Comparison of ENCODE assay signal across 20 cellular contexts in the genomic region with DNA sequence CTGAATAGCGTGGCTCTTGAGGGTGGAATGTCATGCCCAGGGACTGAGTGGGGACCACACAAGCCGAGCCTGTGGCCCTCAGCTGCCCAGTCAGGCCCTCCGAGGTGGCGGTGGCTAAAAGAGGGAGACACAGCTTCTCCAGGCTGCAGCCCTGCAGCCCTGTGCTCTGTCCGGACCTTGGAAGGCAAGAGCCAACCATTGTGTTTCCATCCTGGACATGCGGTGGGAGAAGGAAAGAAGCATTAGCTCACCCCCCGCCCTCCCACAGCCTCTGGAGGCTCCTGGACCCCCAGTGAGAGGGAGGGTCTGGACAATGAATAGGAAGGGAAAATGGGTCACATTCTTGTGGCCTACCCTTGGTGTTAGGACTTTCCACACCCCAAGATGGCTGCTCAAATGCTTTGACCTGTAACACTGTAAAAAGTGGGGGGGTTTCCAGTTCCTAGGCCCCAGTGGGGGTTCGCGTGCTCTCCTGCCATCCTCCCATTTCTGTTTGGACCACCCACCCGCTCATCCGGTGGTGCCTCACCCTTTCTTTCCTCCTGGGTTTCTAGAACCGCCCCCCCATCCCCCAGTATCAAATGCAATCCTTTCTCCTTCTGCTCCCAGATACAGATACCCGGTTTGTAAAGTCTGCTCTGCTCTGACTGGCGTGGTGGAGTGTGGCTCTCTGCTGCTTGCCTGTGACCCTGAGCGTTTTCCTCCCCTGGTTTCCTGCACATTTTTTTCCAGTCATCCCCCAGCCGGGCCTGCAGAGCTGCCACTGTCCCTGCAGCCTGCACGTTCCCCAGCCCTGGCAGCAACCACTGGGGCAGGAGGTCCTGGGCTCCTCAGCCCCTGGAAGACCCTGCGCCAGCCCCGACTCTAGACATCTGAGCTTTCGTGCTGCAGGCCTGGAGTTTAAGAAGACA. TPM values are rescaled to one million over a fixed set of nuclear protein-coding genes. Genes with fewer than 3 reads are reported as not detected.
DNase-seq lines count a peak whose midpoint lies in the region; ATAC-seq, FAIRE-seq and TF ChIP-seq lines count a peak whose summit lies in the region.
"Had no signal": no experiment of that assay in that cellular context is flagged by ENCODE, and none has a peak within 500 bp of the region (broad histone marks: within the 10 kb centered on the region; RNA-seq: fewer than 3 reads in every experiment).

No MANE protein-coding gene starts in this region.

- no peaks in the 10 kb centered on the region for H3K79me1 ChIP-seq in H1 (ENCODE audit: low read depth, low read length)

- TF ChIP-seq RAD21 in H1 (IDR thresholded peaks at IDR 0.05 in 1 of 2, conservative IDR thresholded peaks at IDR 0.05 in 1 of 2; ENCODE audit: low read depth in 2 of 2, low read length in 2 of 2), result no peak

- H3K36me3 ChIP-seq in NT2/D1 (ENCODE audit: insufficient read depth, insufficient read length, low read length) (no peaks in the 10 kb centered on the region), H1 (ENCODE audit: control insufficient read depth in 2 of 4, insufficient read depth in 4 of 4, low read length in 3 of 4) (no peaks in the 10 kb centered on the region)

- no peak overlapping the region for H3K4ac ChIP-seq in H1 (replicated peaks; ENCODE audit: insufficient read length, low read depth, low read length)

- no peak overlapping the region for H3K27ac ChIP-seq in H1 (ENCODE audit: low read depth, low read length)

- H3K9me3 ChIP-seq in NT2/D1 (ENCODE audit: insufficient read depth, low read length), result no peaks in the 10 kb centered on the region
- H3K9me3 ChIP-seq in H1 (ENCODE audit: insufficient read depth in 2 of 2, low read depth in 1 of 2, low read length in 1 of 2), result no peaks in the 10 kb centered on the region
- H3K9me3 ChIP-seq: Caco-2 had no signal

- H3K23ac ChIP-seq in H1 (ENCODE audit: insufficient read length), result no peak overlapping the region

- no peaks in the 10 kb centered on the region for H3K9me3 Mint-ChIP-seq in nephron
- H3K9me3 Mint-ChIP-seq in stimulated activated naive B cell treated with anti-CD40 and anti-IgM and Interleukin-4, amounts not matched to agents 10 μg/mL and 1 μg/mL and 100 μg/mL, for 72 hours, result no peaks in the 10 kb centered on the region
- H3K9me3 Mint-ChIP-seq in activated naive CD8-positive, alpha-beta T cell treated with anti-CD3 and anti-CD28 coated beads for 36 hours, result no peaks in the 10 kb centered on the region

- H4K20me1 ChIP-seq in H1 (replicated peaks in 1 of 2; ENCODE audit: control insufficient read depth in 1 of 2, insufficient read depth in 2 of 2, low read length in 2 of 2), result no peaks in the 10 kb centered on the region

- no peak for ATAC-seq in stimulated activated naive B cell treated with anti-CD40 and anti-IgM and Interleukin-4, amounts not matched to agents 10 μg/mL and 1 μg/mL and 100 μg/mL, for 72 hours (replicated peaks)
- ATAC-seq in GM19452 (IDR thresholded peaks at IDR 0.05; ENCODE audit: unreplicated experiment), result no peak
- ATAC-seq: Right ventricle myocardium inferior had no signal

- H3K4me1 ChIP-seq in NT2/D1 (ENCODE audit: insufficient read depth, insufficient read length) (peaks cover 28% of the 10 kb centered on the region), H1 (replicated peaks in 1 of 4; ENCODE audit: control insufficient read depth in 3 of 4, insufficient read depth in 4 of 4, low read length in 3 of 4) (peaks cover 0 to 11% (median 2%) of the 10 kb centered on the region in 4 experiments; a peak in 3 of 7 replicates)

- no peak overlapping the region; the same call in 1 of the 2 replicates for H2AK5ac ChIP-seq in H1 (ENCODE audit: low read depth, low read length)

- no peak for TF ChIP-seq CTCF in H1 (IDR thresholded peaks at IDR 0.05; ENCODE audit: control extremely low read depth in 1 of 3, insufficient read depth in 1 of 3, low read depth in 1 of 3, low read length in 3 of 3)
- TF ChIP-seq CTCF in nephron (IDR thresholded peaks at IDR 0.05; ENCODE audit: unreplicated experiment in 3 of 3), result no peak

- peaks cover 7% of the 10 kb centered on the region for H3K27me3 Mint-ChIP-seq in nephron (ENCODE audit: low read depth)
- H3K27me3 Mint-ChIP-seq in stimulated activated naive B cell treated with anti-CD40 and anti-IgM and Interleukin-4, amounts not matched to agents 10 μg/mL and 1 μg/mL and 100 μg/mL, for 72 hours, result peaks cover 12 to 16% of the 10 kb centered on the region in 2 donors
- H3K27me3 Mint-ChIP-seq in activated naive CD8-positive, alpha-beta T cell treated with anti-CD3 and anti-CD28 coated beads for 36 hours, result peaks cover 8% of the 10 kb centered on the region

- no peak overlapping the region for H3K56ac ChIP-seq in H1 (replicated peaks; ENCODE audit: insufficient read length, low read depth, low read length)

- no peak overlapping the region for H4K5ac ChIP-seq in H1 (ENCODE audit: insufficient read length, low read depth, low read length)

- no peak for FAIRE-seq in H1 (lab: Jason Lieb, UNC)
- FAIRE-seq: GM18507 had no signal

- H3K36me3 Mint-ChIP-seq in nephron (ENCODE audit: low read depth), result no peaks in the 10 kb centered on the region
- H3K36me3 Mint-ChIP-seq in stimulated activated naive B cell treated with anti-CD40 and anti-IgM and Interleukin-4, amounts not matched to agents 10 μg/mL and 1 μg/mL and 100 μg/mL, for 72 hours, result no peaks in the 10 kb centered on the region
- no peaks in the 10 kb centered on the region for H3K36me3 Mint-ChIP-seq in activated naive CD8-positive, alpha-beta T cell treated with anti-CD3 and anti-CD28 coated beads for 36 hours

- peak overlapping the region; percentile 48; the same call in 1 of the 2 replicates for H3K18ac ChIP-seq in H1 (ENCODE audit: extremely low read depth, low read length)

- no peaks in the 10 kb centered on the region for H3K23me2 ChIP-seq in H1 (ENCODE audit: low read depth, low read length)

- peak overlapping the region; percentile 95; the same call in 1 of the 2 replicates for H2BK20ac ChIP-seq in H1 (ENCODE audit: low read length)

- H3K4me2 ChIP-seq in H1 (ENCODE audit: insufficient read depth in 1 of 2, low read depth in 2 of 2, low read length in 2 of 2), result no peak overlapping the region

- DNase-seq in NT2/D1 (ENCODE audit: low read depth, low spot score) (no peak), H1 (ENCODE audit: low read depth in 1 of 2, low spot score in 2 of 2) (no peak), OCI-M2 (lab: John Stamatoyannopoulos, UW; ENCODE audit: unreplicated experiment) (no peak), NCI-H1436 treated with DMSO at 0.1 percent for 48 hours (lab: John Stamatoyannopoulos, UW) (no peak)
- DNase-seq in stimulated activated naive B cell treated with anti-CD40 and anti-IgM and Interleukin-4, amounts not matched to agents 10 μg/mL and 1 μg/mL and 100 μg/mL, for 72 hours, result no peak
- no peak for DNase-seq in activated naive CD8-positive, alpha-beta T cell treated with anti-CD3 and anti-CD28 coated beads for 36 hours
- DNase-seq: Caco-2; DMS53; HCEC 1CT; KG1; NCI-H1092; NCI-H1694; NCI-H2107; NCI-H226; NCI-H526 treated with DMSO at 0.1 percent for 48 hours; NK-92 treated with Interleukin-12 subunit alpha and Interleukin-12 subunit beta, amount 100 ng/mL, for 24 hours had no signal

- no peak for TF ChIP-seq EP300 in H1 (IDR thresholded peaks at IDR 0.05; ENCODE audit: borderline replicate concordance in 1 of 2, low read depth in 2 of 2, low read length in 2 of 2)

- H3K4me3 ChIP-seq in NT2/D1 (ENCODE audit: insufficient read length, low read depth) (no peak overlapping the region), H1 (ENCODE audit: extremely low read depth in 1 of 4, insufficient read depth in 2 of 4, low read depth in 3 of 4, low read length in 4 of 4) (no peak overlapping the region)

- peaks cover 46% of the 10 kb centered on the region for H3K4me1 Mint-ChIP-seq in nephron
- peaks cover 5 to 14% of the 10 kb centered on the region in 2 donors for H3K4me1 Mint-ChIP-seq in stimulated activated naive B cell treated with anti-CD40 and anti-IgM and Interleukin-4, amounts not matched to agents 10 μg/mL and 1 μg/mL and 100 μg/mL, for 72 hours
- no peaks in the 10 kb centered on the region for H3K4me1 Mint-ChIP-seq in activated naive CD8-positive, alpha-beta T cell treated with anti-CD3 and anti-CD28 coated beads for 36 hours

- H3K27me3 ChIP-seq in NT2/D1 (ENCODE audit: insufficient read depth, insufficient read length), result no peaks in the 10 kb centered on the region
- peaks cover 0 to 2% (median 0%) of the 10 kb centered on the region in 4 experiments; a peak in 1 of 7 replicates for H3K27me3 ChIP-seq in H1 (replicated peaks in 1 of 4; ENCODE audit: control insufficient read depth in 3 of 4, extremely low read depth in 1 of 4, insufficient read depth in 3 of 4, low read length in 3 of 4)

- H2BK12ac ChIP-seq in H1 (ENCODE audit: low read depth, low read length), result no peak overlapping the region

- no peak overlapping the region for H3K4me3 Mint-ChIP-seq in nephron
- H3K4me3 Mint-ChIP-seq in stimulated activated naive B cell treated with anti-CD40 and anti-IgM and Interleukin-4, amounts not matched to agents 10 μg/mL and 1 μg/mL and 100 μg/mL, for 72 hours, result no peak overlapping the region
- H3K4me3 Mint-ChIP-seq in activated naive CD8-positive, alpha-beta T cell treated with anti-CD3 and anti-CD28 coated beads for 36 hours, result no peak overlapping the region

- H3K27ac Mint-ChIP-seq in nephron, result peak overlapping the region; percentile 71 to 87 (median 78)
- peak overlapping the region; percentile 2 for H3K27ac Mint-ChIP-seq in stimulated activated naive B cell treated with anti-CD40 and anti-IgM and Interleukin-4, amounts not matched to agents 10 μg/mL and 1 μg/mL and 100 μg/mL, for 72 hours
- no peak overlapping the region for H3K27ac Mint-ChIP-seq in activated naive CD8-positive, alpha-beta T cell treated with anti-CD3 and anti-CD28 coated beads for 36 hours

- H3K9ac ChIP-seq in NT2/D1 (ENCODE audit: insufficient read length, low read depth), result peak overlapping the region; percentile 15
- no peak overlapping the region for H3K9ac ChIP-seq in H1 (replicated peaks in 1 of 4; ENCODE audit: extremely low read depth in 1 of 4, low read depth in 3 of 4, low read length in 3 of 4)

- 89% methylated on average over 20 of the region's 20 CpGs; no CpG with 5 or more reads in 1 of the 2 experiments for WGBS in H1 (ENCODE audit: extremely low coverage in 1 of 2, insufficient coverage in 1 of 2, insufficient read length in 1 of 2, insufficient replicate concordance in 2 of 2, low coverage in 1 of 2, low lambda C conversion rate in 2 of 2, missing lambda C conversion rate in 1 of 2), 2 experiments

- H2BK5ac ChIP-seq in H1 (ENCODE audit: low read depth, low read length), result no peak overlapping the region; the same call in 1 of the 2 replicates

- H4K91ac ChIP-seq in H1 (replicated peaks; ENCODE audit: insufficient read length, low read length), result no peak overlapping the region

- no peak overlapping the region for H2BK120ac ChIP-seq in H1 (replicated peaks; ENCODE audit: low read depth, low read length)

- POLR2A ChIA-PET in H1 (lab: Charles Lee; ENCODE audit: partially characterized antibody), result interaction anchor here (1.7 to 2.7 kb wide), 2 partner anchors 27 to 35 kb away, joined by 4 to 10 read pairs; no protein-coding TSS in a partner anchor

- no peak overlapping the region for H3K14ac ChIP-seq in H1 (ENCODE audit: insufficient read length)

- H3K79me2 ChIP-seq in H1 (ENCODE audit: control insufficient read depth in 1 of 2, insufficient read depth in 2 of 2, low read length in 2 of 2), result no peaks in the 10 kb centered on the region

- H2AFZ ChIP-seq in H1 (ENCODE audit: low read length), result 0 out of 2 replicates have a peak overlapping the region, but pooled peaks have one; percentile 36

- no peak for TF ChIP-seq POLR2A in H1 (IDR thresholded peaks at IDR 0.05; ENCODE audit: control extremely low read depth in 1 of 2, low read depth in 2 of 2, low read length in 2 of 2)

- CTCF ChIA-PET in H1 (lab: Charles Lee; ENCODE audit: partially characterized antibody), result interaction anchor here (0.8 to 1.7 kb wide), 5 partner anchors 8 to 29 kb away, joined by 3 to 5 read pairs (median 4); no protein-coding TSS in a partner anchor

- H4K8ac ChIP-seq in H1 (ENCODE audit: extremely low read depth, insufficient read depth, low read length), result no peak overlapping the region

- H2BK15ac ChIP-seq in H1 (ENCODE audit: low read length), result 0 out of 2 replicates have a peak overlapping the region, but pooled peaks have one; percentile 25

RNA-seq across cellular contexts. Expression of a gene that starts 36.3 kb away (rescaled TPM):
- 13.8 and 15.5 TPM in 2 replicates for total RNA-seq in H1 (2021; fragmentation: NEBNext Ultra II Directional; extraction: Animal tissue kit (Norgen Biotek cat#: 25700))
- 6.5 and 6.6 TPM in 2 replicates for polyA plus RNA-seq in H1 (2011; rRNA removed)
- 6.1 TPM for polyA plus RNA-seq in H1 (2011; cell fraction: cytosol; rRNA removed)
- polyA plus RNA-seq in H1 (2011; cell fraction: nucleus; rRNA removed), result 9.4 TPM
- polyA plus RNA-seq in H1 (2012, experiment 1 of 2), result 3.7 to 4.5 TPM (median 4.3 TPM) in 4 replicates
- polyA plus RNA-seq in H1 (2012, experiment 2 of 2), result 4.8 TPM
- 12.4 TPM for polyA plus RNA-seq in H1 (2013, experiment 1 of 2)
- 12.0 TPM for polyA plus RNA-seq in H1 (2013, experiment 2 of 2)
- polyA minus RNA-seq in H1 (2011; rRNA and poly(A)+ RNA removed), result 10.3 and 13.5 TPM in 2 replicates
- polyA minus RNA-seq in H1 (2011; cell fraction: cytosol; rRNA and poly(A)+ RNA removed), result 9.7 TPM
- 9.4 TPM for polyA minus RNA-seq in H1 (2011; cell fraction: nucleus; rRNA and poly(A)+ RNA removed)
- total RNA-seq in activated naive CD8-positive, alpha-beta T cell treated with anti-CD3 and anti-CD28 coated beads for 36 hours, result 1 to 10 TPM; 9.0 to 9.4 TPM
